1 cellular context compared by ENCODE assay signal in the genomic region with DNA sequence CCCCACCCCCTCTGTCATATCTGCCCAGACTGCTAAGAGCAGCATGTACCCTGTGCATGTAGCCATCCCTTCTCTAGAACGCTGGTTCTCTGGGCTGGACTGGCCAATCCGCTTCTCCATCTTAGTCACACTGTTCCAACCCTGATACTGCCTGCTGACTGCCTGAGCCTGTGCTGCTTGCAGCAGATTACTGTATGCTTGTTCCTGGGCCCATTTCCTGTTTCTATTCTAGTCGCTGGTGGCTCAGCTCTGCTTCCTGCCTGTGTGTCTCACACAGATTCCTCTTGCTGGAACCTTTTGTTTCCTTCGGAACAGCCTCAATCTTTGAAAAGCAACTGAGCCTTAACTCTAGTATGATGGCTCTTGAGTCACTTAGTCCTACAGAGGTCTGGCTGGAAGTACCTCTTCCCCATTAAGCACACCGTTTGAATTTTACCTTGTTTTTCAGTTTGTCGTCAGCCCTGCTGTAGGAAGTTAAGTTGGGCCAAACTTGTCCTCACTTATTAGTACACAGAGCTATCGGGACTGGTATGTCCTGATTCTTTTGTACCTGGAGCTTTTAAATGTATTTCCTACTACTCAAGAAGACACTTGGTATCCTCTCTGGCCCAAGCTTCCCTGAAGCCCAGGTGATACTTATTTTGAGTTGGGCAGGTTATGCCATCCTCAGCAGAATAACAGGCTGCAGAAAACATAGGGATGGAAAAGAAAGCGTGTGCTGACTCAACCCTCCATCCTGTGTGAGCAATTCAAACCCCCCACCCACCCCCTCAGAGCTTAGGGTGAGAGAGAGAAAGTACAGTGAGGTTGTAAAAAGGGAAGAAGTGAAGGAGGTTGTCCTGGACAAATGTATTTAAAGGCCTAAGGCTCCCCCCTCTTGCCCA.
A peak's percentile ranks its signal among the peaks of the same experiment; 100 is the strongest.
TF ChIP-seq lines count a peak whose summit lies in the region.

No MANE protein-coding gene starts in this region.

TF ChIP-seq in K562, 482 proteins besides CTCF, POLR2A, EP300 and RAD21 (continued from another document and continues in another):
- TF ChIP-seq ZNF609 (CRISPR knock-in tag; IDR thresholded peaks at IDR 0.05; ENCODE audit: borderline replicate concordance): 0 out of 2 replicates have a peak, but pooled peaks have one; percentile 90
- no peak for TF ChIP-seq NCOA4 (IDR thresholded peaks at IDR 0.05; ENCODE audit: partially characterized antibody)
- TF ChIP-seq TBP (optimal IDR thresholded peaks at IDR 0.05; ENCODE audit: low read depth, low read length): peak; percentile 45
- TF ChIP-seq TAL1 (IDR thresholded peaks at IDR 0.05): peak; percentile 77
- TF ChIP-seq NCOR1 (IDR thresholded peaks at IDR 0.05): peak; percentile 85
- TF ChIP-seq, protein P1, sequence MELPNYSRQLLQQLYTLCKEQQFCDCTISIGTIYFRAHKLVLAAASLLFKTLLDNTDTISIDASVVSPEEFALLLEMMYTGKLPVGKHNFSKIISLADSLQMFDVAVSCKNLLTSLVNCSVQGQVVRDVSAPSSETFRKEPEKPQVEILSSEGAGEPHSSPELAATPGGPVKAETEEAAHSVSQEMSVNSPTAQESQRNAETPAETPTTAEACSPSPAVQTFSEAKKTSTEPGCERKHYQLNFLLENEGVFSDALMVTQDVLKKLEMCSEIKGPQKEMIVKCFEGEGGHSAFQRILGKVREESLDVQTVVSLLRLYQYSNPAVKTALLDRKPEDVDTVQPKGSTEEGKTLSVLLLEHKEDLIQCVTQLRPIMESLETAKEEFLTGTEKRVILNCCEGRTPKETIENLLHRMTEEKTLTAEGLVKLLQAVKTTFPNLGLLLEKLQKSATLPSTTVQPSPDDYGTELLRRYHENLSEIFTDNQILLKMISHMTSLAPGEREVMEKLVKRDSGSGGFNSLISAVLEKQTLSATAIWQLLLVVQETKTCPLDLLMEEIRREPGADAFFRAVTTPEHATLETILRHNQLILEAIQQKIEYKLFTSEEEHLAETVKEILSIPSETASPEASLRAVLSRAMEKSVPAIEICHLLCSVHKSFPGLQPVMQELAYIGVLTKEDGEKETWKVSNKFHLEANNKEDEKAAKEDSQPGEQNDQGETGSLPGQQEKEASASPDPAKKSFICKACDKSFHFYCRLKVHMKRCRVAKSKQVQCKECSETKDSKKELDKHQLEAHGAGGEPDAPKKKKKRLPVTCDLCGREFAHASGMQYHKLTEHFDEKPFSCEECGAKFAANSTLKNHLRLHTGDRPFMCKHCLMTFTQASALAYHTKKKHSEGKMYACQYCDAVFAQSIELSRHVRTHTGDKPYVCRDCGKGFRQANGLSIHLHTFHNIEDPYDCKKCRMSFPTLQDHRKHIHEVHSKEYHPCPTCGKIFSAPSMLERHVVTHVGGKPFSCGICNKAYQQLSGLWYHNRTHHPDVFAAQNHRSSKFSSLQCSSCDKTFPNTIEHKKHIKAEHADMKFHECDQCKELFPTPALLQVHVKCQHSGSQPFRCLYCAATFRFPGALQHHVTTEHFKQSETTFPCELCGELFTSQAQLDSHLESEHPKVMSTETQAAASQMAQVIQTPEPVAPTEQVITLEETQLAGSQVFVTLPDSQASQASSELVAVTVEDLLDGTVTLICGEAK (IDR thresholded peaks at IDR 0.05): peak; percentile 84
- TF ChIP-seq, protein P1 (CRISPR knock-in tag; IDR thresholded peaks at IDR 0.05): no peak
- TF ChIP-seq BRF1 (IDR thresholded peaks at IDR 0.05; ENCODE audit: borderline replicate concordance, extremely low read depth, insufficient read length): no peak
- peak; percentile 44; the same call in 1 of the 2 replicates for TF ChIP-seq PML (IDR thresholded peaks at IDR 0.05; ENCODE audit: low read length)
- peak; percentile 88 for TF ChIP-seq ZNF175 (CRISPR knock-in tag; IDR thresholded peaks at IDR 0.05; ENCODE audit: low read depth)
- TF ChIP-seq ZHX1 (conservative IDR thresholded peaks at IDR 0.05; ENCODE audit: low read length): 0 out of 2 replicates have a peak, but pooled peaks have one; percentile 25
- TF ChIP-seq DMBX1 (CRISPR knock-in tag; IDR thresholded peaks at IDR 0.05; ENCODE audit: borderline replicate concordance): peak; percentile 88
- no peak for TF ChIP-seq SAP30 (IDR thresholded peaks at IDR 0.05; ENCODE audit: borderline replicate concordance, insufficient read depth, low read depth, low read length, poor library complexity, severe bottlenecking)
- TF ChIP-seq, protein P2, sequence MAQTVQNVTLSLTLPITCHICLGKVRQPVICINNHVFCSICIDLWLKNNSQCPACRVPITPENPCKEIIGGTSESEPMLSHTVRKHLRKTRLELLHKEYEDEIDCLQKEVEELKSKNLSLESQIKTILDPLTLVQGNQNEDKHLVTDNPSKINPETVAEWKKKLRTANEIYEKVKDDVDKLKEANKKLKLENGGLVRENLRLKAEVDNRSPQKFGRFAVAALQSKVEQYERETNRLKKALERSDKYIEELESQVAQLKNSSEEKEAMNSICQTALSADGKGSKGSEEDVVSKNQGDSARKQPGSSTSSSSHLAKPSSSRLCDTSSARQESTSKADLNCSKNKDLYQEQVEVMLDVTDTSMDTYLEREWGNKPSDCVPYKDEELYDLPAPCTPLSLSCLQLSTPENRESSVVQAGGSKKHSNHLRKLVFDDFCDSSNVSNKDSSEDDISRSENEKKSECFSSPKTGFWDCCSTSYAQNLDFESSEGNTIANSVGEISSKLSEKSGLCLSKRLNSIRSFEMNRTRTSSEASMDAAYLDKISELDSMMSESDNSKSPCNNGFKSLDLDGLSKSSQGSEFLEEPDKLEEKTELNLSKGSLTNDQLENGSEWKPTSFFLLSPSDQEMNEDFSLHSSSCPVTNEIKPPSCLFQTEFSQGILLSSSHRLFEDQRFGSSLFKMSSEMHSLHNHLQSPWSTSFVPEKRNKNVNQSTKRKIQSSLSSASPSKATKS (CRISPR knock-in tag; IDR thresholded peaks at IDR 0.05): no peak
- TF ChIP-seq, protein P3, sequence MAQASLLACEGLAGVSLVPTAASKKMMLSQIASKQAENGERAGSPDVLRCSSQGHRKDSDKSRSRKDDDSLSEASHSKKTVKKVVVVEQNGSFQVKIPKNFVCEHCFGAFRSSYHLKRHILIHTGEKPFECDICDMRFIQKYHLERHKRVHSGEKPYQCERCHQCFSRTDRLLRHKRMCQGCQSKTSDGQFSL (CRISPR knock-in tag; IDR thresholded peaks at IDR 0.05): no peak; the same call in 1 of the 2 replicates
- TF ChIP-seq, protein P3 (tag; IDR thresholded peaks at IDR 0.05): no peak
- TF ChIP-seq POLR2B (IDR thresholded peaks at IDR 0.05; ENCODE audit: low read depth, partially characterized antibody): peak; percentile 23
- peak; percentile 93 for TF ChIP-seq SMAD4 (CRISPR knock-in tag; conservative IDR thresholded peaks at IDR 0.05)
- no peak for TF ChIP-seq BDP1 (IDR thresholded peaks at IDR 0.05; ENCODE audit: insufficient read depth, insufficient read length)
- TF ChIP-seq, protein P4, sequence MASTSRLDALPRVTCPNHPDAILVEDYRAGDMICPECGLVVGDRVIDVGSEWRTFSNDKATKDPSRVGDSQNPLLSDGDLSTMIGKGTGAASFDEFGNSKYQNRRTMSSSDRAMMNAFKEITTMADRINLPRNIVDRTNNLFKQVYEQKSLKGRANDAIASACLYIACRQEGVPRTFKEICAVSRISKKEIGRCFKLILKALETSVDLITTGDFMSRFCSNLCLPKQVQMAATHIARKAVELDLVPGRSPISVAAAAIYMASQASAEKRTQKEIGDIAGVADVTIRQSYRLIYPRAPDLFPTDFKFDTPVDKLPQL (IDR thresholded peaks at IDR 0.05; ENCODE audit: extremely low read depth, insufficient read length): no peak
- no peak for TF ChIP-seq IFI16 (CRISPR knock-in tag; IDR thresholded peaks at IDR 0.05)
- peak in 1 of 2 experiments; percentile 73; a peak in 2 of 4 replicates for TF ChIP-seq ZMIZ1 (IDR thresholded peaks at IDR 0.05; ENCODE audit: low read depth in 2 of 2, low read length in 2 of 2)
